9 cellular contexts compared by ENCODE assay signal in genomic region chr3:100992086-100993033, GRCh38. TPM values are rescaled to one million over a fixed set of nuclear protein-coding genes. Genes with fewer than 3 reads are reported as not detected.
DNase-seq lines count a peak whose midpoint lies in the region; ATAC-seq and TF ChIP-seq lines count a peak whose summit lies in the region.
"Had no signal": no experiment of that assay in that cellular context is flagged by ENCODE, and none has a peak within 500 bp of the region (broad histone marks: within the 10 kb centered on the region; RNA-seq: fewer than 3 reads in every experiment).

No MANE protein-coding gene starts in this region.

- no peaks in the 10 kb centered on the region for H3K9me3 Mint-ChIP-seq in activated naive CD8-positive, alpha-beta T cell treated with anti-CD3 and anti-CD28 coated beads, Interleukin-2, amount 50 U/mL, for 24 hours

- TF ChIP-seq CTCF in ascending aorta (IDR thresholded peaks at IDR 0.05), result no peak
- TF ChIP-seq CTCF in psoas muscle (IDR thresholded peaks at IDR 0.05), result no peak

- peaks cover 0 to 13% of the 10 kb centered on the region in 2 donors for H3K4me1 ChIP-seq in ascending aorta
- no peaks in the 10 kb centered on the region for H3K4me1 ChIP-seq in psoas muscle

- no peak overlapping the region for H3K27ac Mint-ChIP-seq in activated naive CD8-positive, alpha-beta T cell treated with anti-CD3 and anti-CD28 coated beads, Interleukin-2, amount 50 U/mL, for 24 hours

- peak; percentile 71 for DNase-seq in EH (ENCODE audit: low read depth)
- no peak for DNase-seq in ascending aorta (ENCODE audit: low spot score in 2 of 2)
- no peak for DNase-seq in left cardiac atrium
- DNase-seq in psoas muscle, result no peak
- DNase-seq in UCSD-AML1 (lab: John Stamatoyannopoulos, UW; ENCODE audit: unreplicated experiment), result no peak
- DNase-seq in activated naive CD8-positive, alpha-beta T cell treated with anti-CD3 and anti-CD28 coated beads, Interleukin-2, amount 50 U/mL, for 24 hours, result no peak
- no peak for DNase-seq in middle frontal gyrus (ENCODE audit: extremely low spot score, low spot score)
- DNase-seq: DND-41 had no signal

- intact Hi-C loops in ascending aorta (cut with DNase I) (loop anchor here (5.0 kb wide), 3 partner anchors 35 to 520 kb away; partner anchors contain the start of gene SENP7), left cardiac atrium (cut with DNase I) (no loop called here), psoas muscle (cut with DNase I) (no loop called here)

- no peak overlapping the region for H3K4me3 Mint-ChIP-seq in activated naive CD8-positive, alpha-beta T cell treated with anti-CD3 and anti-CD28 coated beads, Interleukin-2, amount 50 U/mL, for 24 hours

- H3K4me3 ChIP-seq in ascending aorta (peak overlapping the region; percentile 47 to 59), psoas muscle (peak overlapping the region; percentile 50)

- H3K36me3 ChIP-seq in ascending aorta, result no peaks in the 10 kb centered on the region
- no peaks in the 10 kb centered on the region for H3K36me3 ChIP-seq in psoas muscle (ENCODE audit: insufficient read depth in 1 of 2, low read depth in 1 of 2)

- H3K9me3 ChIP-seq in ascending aorta (no peaks in the 10 kb centered on the region), psoas muscle (no peaks in the 10 kb centered on the region)

- 8 to 16% (median 10%) methylated on average over 5 of the region's 5 CpGs for WGBS in psoas muscle, 3 donors

- H3K27me3 ChIP-seq in ascending aorta, result no peaks in the 10 kb centered on the region
- H3K27me3 ChIP-seq in psoas muscle (ENCODE audit: insufficient read depth in 3 of 3, low read length in 2 of 3), result no peaks in the 10 kb centered on the region

- H3K36me3 Mint-ChIP-seq in activated naive CD8-positive, alpha-beta T cell treated with anti-CD3 and anti-CD28 coated beads, Interleukin-2, amount 50 U/mL, for 24 hours (ENCODE audit: low read depth), result no peaks in the 10 kb centered on the region

- H3K27ac ChIP-seq in ascending aorta, result peak overlapping the region; percentile 65 to 71
- peak overlapping the region; percentile 17 for H3K27ac ChIP-seq in psoas muscle

- no peaks in the 10 kb centered on the region for H3K4me1 Mint-ChIP-seq in activated naive CD8-positive, alpha-beta T cell treated with anti-CD3 and anti-CD28 coated beads, Interleukin-2, amount 50 U/mL, for 24 hours

- ATAC-seq in left cardiac atrium (peak; percentile 66 to 82), psoas muscle (peak in 2 of 4 donors; percentile 19 to 65), HG02763 (IDR thresholded peaks at IDR 0.05; ENCODE audit: unreplicated experiment) (no peak)
- ATAC-seq in activated naive CD8-positive, alpha-beta T cell treated with anti-CD3 and anti-CD28 coated beads, Interleukin-2, amount 50 U/mL, for 24 hours, result no peak

- peaks cover 7% of the 10 kb centered on the region for H3K27me3 Mint-ChIP-seq in activated naive CD8-positive, alpha-beta T cell treated with anti-CD3 and anti-CD28 coated beads, Interleukin-2, amount 50 U/mL, for 24 hours

RNA-seq across cellular contexts. Expression of gene ABI3BP, which starts 0.9 kb away (rescaled TPM):
- total RNA-seq in ascending aorta, result 54.2 TPM
- total RNA-seq in left cardiac atrium, result 10 to 100 TPM; 59.8 to 72.0 TPM
- 10 to 100 TPM in 2 of 4 donors, 1 to 10 TPM in 2; 6.7 to 23.9 (median 10.4) TPM for total RNA-seq in psoas muscle
- 1 to 10 TPM; 1.6 to 8.4 (median 2.6) TPM for polyA plus RNA-seq in psoas muscle

Comparison
In these comparisons a context has a peak if more than half of its experiments do, and no peak if none do; other contexts are left out.
1. ATAC-seq: peak in left cardiac atrium (2 of 2); none in activated naive CD8-positive, alpha-beta T cell treated with anti-CD3 and anti-CD28 coated beads, Interleukin-2, amount 50 U/mL, for 24 hours (single experiment) and HG02763 (single experiment).